ENCODE assay signal across 8 cellular contexts in the genomic region with DNA sequence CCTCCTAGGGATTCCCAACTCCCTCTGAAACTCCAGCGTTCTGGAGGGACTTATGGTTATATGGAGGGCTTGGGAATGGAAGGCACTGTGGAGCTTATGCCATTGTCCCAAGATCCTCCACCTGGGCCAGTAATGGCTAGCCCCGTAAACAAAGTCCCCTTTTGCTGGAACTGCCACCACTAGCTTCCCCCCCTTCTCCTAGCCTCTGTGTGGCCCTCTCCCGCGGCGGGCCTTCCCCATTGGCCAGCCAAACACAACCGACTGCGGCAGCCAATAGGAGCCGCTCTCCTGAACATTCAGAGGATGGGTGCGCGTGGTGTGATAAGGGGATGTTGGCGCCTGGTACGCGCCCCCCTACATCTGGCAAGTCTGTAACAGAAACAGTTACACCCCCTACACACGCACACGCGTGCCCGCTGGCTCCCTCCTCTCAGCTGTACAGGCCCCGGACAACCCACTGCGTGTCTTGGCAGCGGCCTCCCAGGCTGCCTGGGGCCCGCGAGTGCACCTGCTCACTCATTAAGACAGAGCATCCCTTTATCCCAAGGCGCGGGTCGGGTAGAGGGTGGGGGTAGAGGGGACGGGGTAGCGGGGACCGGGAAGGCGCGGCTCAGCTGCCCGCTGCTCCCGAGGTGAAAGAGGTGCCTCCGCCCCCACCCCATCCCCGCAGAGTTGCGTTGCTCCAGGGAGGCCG. TPM values are rescaled to one million over a fixed set of nuclear protein-coding genes. Genes with fewer than 3 reads are reported as not detected.
DNase-seq lines count a peak whose midpoint lies in the region; ATAC-seq and TF ChIP-seq lines count a peak whose summit lies in the region.

No MANE protein-coding gene starts in this region.

- H3K27ac ChIP-seq in gastrocnemius medialis: no peak overlapping the region

- no peaks in the 10 kb centered on the region for H3K36me3 ChIP-seq in MG63
- H3K36me3 ChIP-seq in adipocyte (ENCODE audit: control insufficient read depth, insufficient read depth, low read length, severe bottlenecking): no peaks in the 10 kb centered on the region
- H3K36me3 ChIP-seq in gastrocnemius medialis: no peaks in the 10 kb centered on the region

- no peak for TF ChIP-seq CTCF in gastrocnemius medialis (IDR thresholded peaks at IDR 0.05 in 4 of 5, conservative IDR thresholded peaks at IDR 0.05 in 1 of 5)

- peak overlapping the region; percentile 52 for H3K9ac ChIP-seq in adipocyte (ENCODE audit: low read length)

- TF ChIP-seq POLR2A in gastrocnemius medialis (IDR thresholded peaks at IDR 0.05): no peak

- H3K27me3 ChIP-seq in MG63 (no peaks in the 10 kb centered on the region), adipocyte (replicated peaks; ENCODE audit: control insufficient read depth, insufficient read depth, low read length) (peaks cover 4% of the 10 kb centered on the region), gastrocnemius medialis (peaks cover 0 to 6% (median 5%) of the 10 kb centered on the region in 3 donors)

- peak overlapping the region; percentile 32 for H3K4me3 ChIP-seq in MG63
- H3K4me3 ChIP-seq in adipocyte (ENCODE audit: low read length): peak overlapping the region; percentile 74
- H3K4me3 ChIP-seq in gastrocnemius medialis: peak overlapping the region; percentile 47 to 53 (median 51)

- in situ Hi-C loops in gastrocnemius medialis (cut with MboI; ENCODE audit: low sequenced_read_pairs in 4 of 4): no loop called here

- H3K9me3 ChIP-seq in MG63 (no peaks in the 10 kb centered on the region), adipocyte (ENCODE audit: control insufficient read depth, low read length) (no peaks in the 10 kb centered on the region), gastrocnemius medialis (no peaks in the 10 kb centered on the region)

- intact Hi-C loops in gastrocnemius medialis (cut with DNase I; ENCODE audit: low total_unique reads): no loop called here

- H3K4me1 ChIP-seq in adipocyte (ENCODE audit: control insufficient read depth, insufficient read depth, low read length) (peaks cover 30% of the 10 kb centered on the region), gastrocnemius medialis (peaks cover 0 to 4% of the 10 kb centered on the region in 2 donors)

- ATAC-seq in GM21737 (IDR thresholded peaks at IDR 0.05; ENCODE audit: unreplicated experiment) (peak; percentile 75), gastrocnemius medialis (no peak)

- peak; percentile 67 for DNase-seq in ELF-1 (ENCODE audit: low read depth, low spot score)
- no peak for DNase-seq in MG63
- DNase-seq in SKM-1 (lab: John Stamatoyannopoulos, UW; ENCODE audit: unreplicated experiment): peak; percentile 27
- DNase-seq in adipocyte (ENCODE audit: low read depth): peak; percentile 43
- DNase-seq in hypothalamus (lab: John Stamatoyannopoulos, UW): peak; percentile 14 to 93 (median 75)
- peak in 1 of 2 donors; percentile 14 for DNase-seq in gastrocnemius medialis
- no peak for DNase-seq in GM19240 (ENCODE audit: insufficient read length, low spot score)

RNA-seq across cellular contexts. Expression of a gene that starts 0.9 kb away (rescaled TPM):
- total RNA-seq in MG63 (2014; rRNA removed; shearing (Covaris generic); ENCODE audit: low replicate concordance): not detected in 2 replicates
- not detected for total RNA-seq in gastrocnemius medialis

RNA-seq across cellular contexts. Expression of a gene that starts 5.3 kb away (rescaled TPM):
- 44.3 and 69.8 TPM in 2 replicates for total RNA-seq in MG63 (2014; rRNA removed; shearing (Covaris generic); ENCODE audit: low replicate concordance)
- 10 to 100 TPM; 18.9 to 50.1 (median 30.0) TPM for total RNA-seq in gastrocnemius medialis

Comparison
In these comparisons a context has a peak if more than half of its experiments do, and no peak if none do; other contexts are left out.
1. DNase-seq: peak in ELF-1 (single experiment), SKM-1 (single experiment), adipocyte (single experiment) and hypothalamus (51 of 51); none in MG63 (single experiment) and GM19240 (single experiment).
2. Peak in every context shown above with its lines, with median percentiles within 50 percentile points of each other: H3K4me3 ChIP-seq.